Comparison of ENCODE assay signal across 39 cellular contexts in the genomic region with DNA sequence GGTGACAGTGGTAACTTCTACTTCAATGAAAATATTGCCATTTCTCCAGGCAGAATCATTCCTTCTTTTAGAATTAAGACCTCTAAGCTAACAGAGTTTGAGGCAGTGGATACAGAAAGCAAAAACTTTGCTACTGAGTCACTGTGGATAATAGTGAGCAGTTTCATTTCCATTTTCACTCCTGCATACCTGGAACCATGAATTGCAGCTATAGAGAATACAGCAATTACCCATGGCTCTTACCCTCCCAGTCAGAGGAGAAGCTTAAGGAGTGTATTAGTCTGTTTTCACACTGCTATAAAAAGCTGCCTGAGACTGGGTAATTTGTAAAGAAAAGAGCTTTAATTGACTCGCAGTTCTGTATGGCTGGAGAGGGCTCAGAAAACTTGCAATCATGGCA.
"Had no signal": no experiment of that assay in that cellular context is flagged by ENCODE, and none has a peak within 500 bp of the region (broad histone marks: within the 10 kb centered on the region; RNA-seq: fewer than 3 reads in every experiment).

No MANE protein-coding gene starts in this region.

- H3K27me3 ChIP-seq: adrenal gland, body of pancreas, brain microvascular endothelial cell, cardiac muscle cell, colonic mucosa had no signal

- H3K27me3 Mint-ChIP-seq: activated B cell treated with CpG ODN at 0.5 μM for 24 hours; activated CD4-positive, alpha-beta memory T cell treated with anti-CD3 and anti-CD28 coated beads for 36 hours; activated CD4-positive, alpha-beta T cell treated with anti-CD3 and anti-CD28 coated beads, Interleukin-2, amount 10 ng/mL, durations not matched to agents 24 days and 14 days; activated CD8-positive, alpha-beta T cell treated with anti-CD3 and anti-CD28 coated beads for 36 hours; activated naive CD8-positive, alpha-beta T cell treated with anti-CD3 and anti-CD28 coated beads for 36 hours; central memory CD8-positive, alpha-beta T cell had no signal

- H3K36me3 Mint-ChIP-seq: activated CD4-positive, alpha-beta memory T cell treated with anti-CD3 and anti-CD28 coated beads for 36 hours; activated naive CD4-positive, alpha-beta T cell treated with anti-CD3 and anti-CD28 coated beads, Interleukin-2, amount 50 U/mL, for 72 hours; activated naive CD8-positive, alpha-beta T cell treated with anti-CD3 and anti-CD28 coated beads for 36 hours had no signal

- H3K4me1 Mint-ChIP-seq: activated B cell treated with CpG ODN at 0.5 μM for 24 hours; activated CD4-positive, alpha-beta T cell treated with anti-CD3 and anti-CD28 coated beads, Interleukin-2, amount 10 ng/mL, durations not matched to agents 24 days and 14 days; activated naive CD8-positive, alpha-beta T cell treated with anti-CD3 and anti-CD28 coated beads for 36 hours; central memory CD8-positive, alpha-beta T cell had no signal

- ATAC-seq: activated CD8-positive, alpha-beta T cell treated with anti-CD3 and anti-CD28 coated beads for 36 hours; activated naive CD4-positive, alpha-beta T cell treated with anti-CD3 and anti-CD28 coated beads, Interleukin-2, amount 50 U/mL, for 72 hours; activated T-cell treated with anti-CD3 and anti-CD28 coated beads, Interleukin-2, amount 50 U/mL, for 4 hours; activated T-cell treated with anti-CD3 and anti-CD28 coated beads, Interleukin-2, amount 50 U/mL, for 72 hours; body of pancreas had no signal

- H3K36me3 ChIP-seq: adrenal gland, brain microvascular endothelial cell, cardiac muscle cell, colonic mucosa had no signal

- DNase-seq: activated B cell treated with CpG ODN at 0.5 μM for 24 hours; activated CD4-positive, alpha-beta memory T cell treated with anti-CD3 and anti-CD28 coated beads for 36 hours; activated CD4-positive, alpha-beta T cell treated with anti-CD3 and anti-CD28 coated beads for 4 hours; activated CD4-positive, alpha-beta T cell treated with anti-CD3 and anti-CD28 coated beads, Interleukin-2, amount 10 ng/mL, durations not matched to agents 24 days and 14 days; activated CD4-positive, alpha-beta T cell treated with anti-CD3 and anti-CD28 coated beads, Interleukin-2, amount 50 U/mL, for 1 hour; activated CD4-positive, alpha-beta T cell treated with anti-CD3 and anti-CD28 coated beads, Interleukin-2, amount 50 U/mL, for 4 hours; activated CD4-positive, CD25-positive, alpha-beta regulatory T cell treated with anti-CD3 and anti-CD28 coated beads, Interleukin-2, amount 50 U/mL, for 72 hours; activated CD8-positive, alpha-beta memory T cell treated with anti-CD3 and anti-CD28 coated beads, Interleukin-2, amount 50 U/mL, for 4 hours; activated CD8-positive, alpha-beta T cell treated with anti-CD3 and anti-CD28 coated beads for 36 hours; activated effector memory CD4-positive, alpha-beta T cell treated with Interleukin-2 at 50 U/mL for 16 hours; activated gamma-delta T cell; activated naive CD4-positive, alpha-beta T cell; activated naive CD4-positive, alpha-beta T cell treated with anti-CD3 and anti-CD28 coated beads for 36 hours; activated naive CD4-positive, alpha-beta T cell treated with anti-CD3 and anti-CD28 coated beads, Interleukin-2, amount 50 U/mL, for 16 hours; activated naive CD8-positive, alpha-beta T cell treated with anti-CD3 and anti-CD28 coated beads for 36 hours; activated T-cell treated with anti-CD3 and anti-CD28 coated beads for 4 hours; activated T-cell treated with anti-CD3 and anti-CD28 coated beads, Interleukin-2, amount 50 U/mL, for 1 hour; activated T-cell treated with anti-CD3 and anti-CD28 coated beads, Interleukin-2, amount 50 U/mL, for 4 hours; activated T-cell treated with anti-CD3 and anti-CD28 coated beads, Interleukin-2, amount 50 U/mL, for 72 hours; adrenal gland; amniotic stem cell; aorta; body of pancreas; brain microvascular endothelial cell; caudate nucleus; cerebellar nuclear complex; colonic mucosa; T-helper 2 cell; T-helper 9 cell had no signal

- H3K27ac ChIP-seq: adrenal gland, body of pancreas, brain microvascular endothelial cell, cardiac muscle cell, colonic mucosa, VCaP had no signal

- H3K4me1 ChIP-seq: adrenal gland, body of pancreas, colonic mucosa had no signal

- H3K9me3 Mint-ChIP-seq: T-helper 1 cell treated with Interleukin-12 subunit alpha and Interleukin-12 subunit beta and Interleukin-4 antibody, amounts not matched to agents 30 μg/mL and 1 μg/mL, for 36 hours had no signal

- FAIRE-seq: astrocyte, bronchial epithelial cell, TTC549 had no signal

- H3K27ac Mint-ChIP-seq: activated B cell treated with CpG ODN at 0.5 μM for 24 hours; activated CD4-positive, alpha-beta memory T cell treated with anti-CD3 and anti-CD28 coated beads for 36 hours; activated CD4-positive, alpha-beta T cell treated with anti-CD3 and anti-CD28 coated beads, Interleukin-2, amount 10 ng/mL, durations not matched to agents 24 days and 14 days; activated CD8-positive, alpha-beta T cell treated with anti-CD3 and anti-CD28 coated beads for 36 hours; activated naive CD4-positive, alpha-beta T cell treated with anti-CD3 and anti-CD28 coated beads for 36 hours; activated naive CD4-positive, alpha-beta T cell treated with anti-CD3 and anti-CD28 coated beads, Interleukin-2, amount 50 U/mL, for 72 hours; activated naive CD8-positive, alpha-beta T cell treated with anti-CD3 and anti-CD28 coated beads for 36 hours; activated T-cell treated with anti-CD3 and anti-CD28 coated beads, Interleukin-2, amount 50 U/mL, for 72 hours; activated T-helper 2 cell treated with anti-CD3 and anti-CD28 coated beads, Interferon-gamma antibody, Interleukin-2, Interleukin-4, amounts not matched to agents 10 μg/mL and 5 μg/mL and 100 μg/mL, durations not matched to agents 14 hours and 24 hours and 36 hours; T-helper 1 cell treated with Interleukin-12 subunit alpha and Interleukin-12 subunit beta and Interleukin-4 antibody, amounts not matched to agents 30 μg/mL and 1 μg/mL, for 36 hours; T-helper 2 cell treated with Interferon-gamma antibody and Interleukin-4, amounts not matched to agents 5 μg/mL and 100 μg/mL, for 36 hours had no signal

- H3K4me3 ChIP-seq: adrenal gland, body of pancreas, cardiac muscle cell, colonic mucosa had no signal

- H3K4me3 Mint-ChIP-seq: activated B cell treated with CpG ODN at 0.5 μM for 24 hours; activated CD4-positive, alpha-beta memory T cell treated with anti-CD3 and anti-CD28 coated beads for 36 hours; activated CD4-positive, alpha-beta T cell treated with anti-CD3 and anti-CD28 coated beads, Interleukin-2, amount 10 ng/mL, durations not matched to agents 24 days and 14 days; activated CD8-positive, alpha-beta T cell treated with anti-CD3 and anti-CD28 coated beads for 36 hours; activated naive CD4-positive, alpha-beta T cell treated with anti-CD3 and anti-CD28 coated beads for 36 hours; activated naive CD8-positive, alpha-beta T cell treated with anti-CD3 and anti-CD28 coated beads for 36 hours; activated T-cell treated with anti-CD3 and anti-CD28 coated beads, Interleukin-2, amount 50 U/mL, for 4 hours; activated T-cell treated with anti-CD3 and anti-CD28 coated beads, Interleukin-2, amount 50 U/mL, for 72 hours; central memory CD8-positive, alpha-beta T cell; T-helper 1 cell treated with Interleukin-12 subunit alpha and Interleukin-12 subunit beta and Interleukin-4 antibody, amounts not matched to agents 30 μg/mL and 1 μg/mL, for 36 hours; T-helper 2 cell treated with Interferon-gamma antibody and Interleukin-4, amounts not matched to agents 5 μg/mL and 100 μg/mL, for 36 hours had no signal

- H3K9me3 ChIP-seq: adrenal gland, body of pancreas, colonic mucosa had no signal
